ENCODE assay signal across 10 cellular contexts in the genomic region with DNA sequence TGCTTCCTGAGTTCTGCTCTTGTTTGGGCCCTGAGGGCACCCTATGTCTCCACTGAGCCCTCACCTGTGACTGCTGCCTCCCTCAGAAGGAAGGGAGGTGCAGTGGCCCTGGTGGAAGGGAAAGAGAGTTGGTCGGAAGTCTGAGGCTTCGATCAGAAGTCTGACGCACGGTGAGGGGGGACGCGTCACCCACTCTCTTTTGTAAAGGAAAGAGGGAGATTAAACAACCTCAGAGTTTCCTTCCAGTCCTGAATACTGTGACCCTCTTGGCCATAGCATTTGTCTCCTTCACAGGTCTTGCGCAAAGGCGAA. TPM values are rescaled to one million over a fixed set of nuclear protein-coding genes. Genes with fewer than 3 reads are reported as not detected.
DNase-seq lines count a peak whose midpoint lies in the region; ATAC-seq, FAIRE-seq and TF ChIP-seq lines count a peak whose summit lies in the region.
"Had no signal": no experiment of that assay in that cellular context is flagged by ENCODE, and none has a peak within 500 bp of the region (broad histone marks: within the 10 kb centered on the region; RNA-seq: fewer than 3 reads in every experiment).

No MANE protein-coding gene starts in this region.

- no peak for FAIRE-seq in pancreas (lab: Jason Lieb, UNC)

- H3K27ac Mint-ChIP-seq in HFFc6 = no peak overlapping the region

- H3K4me1 Mint-ChIP-seq in HFFc6 (ENCODE audit: low read depth) = peaks cover 39% of the 10 kb centered on the region

- 88% methylated on average over 8 of the region's 8 CpGs for WGBS in pancreas, 2 donors

- H3K27ac ChIP-seq in ascending aorta = peak overlapping the region; percentile 71 to 72
- H3K27ac ChIP-seq in pancreas = peak overlapping the region in 3 of 4 donors; percentile 17 to 57 (median 54)
- peak overlapping the region; percentile 36 to 52 for H3K27ac ChIP-seq in tibial artery
- H3K27ac ChIP-seq: SJSA1 had no signal

- TF ChIP-seq CTCF in ascending aorta (IDR thresholded peaks at IDR 0.05) (no peak), pancreas (IDR thresholded peaks at IDR 0.05) (no peak), tibial artery (IDR thresholded peaks at IDR 0.05) (no peak), HFFc6 (IDR thresholded peaks at IDR 0.05) (no peak)

- H3K4me3 ChIP-seq in ascending aorta (no peak overlapping the region), pancreas (no peak overlapping the region), tibial artery (no peak overlapping the region)
- H3K4me3 ChIP-seq: SJSA1 had no signal

- no peaks in the 10 kb centered on the region for H3K36me3 Mint-ChIP-seq in HFFc6 (ENCODE audit: low read depth)

- peaks cover 2% of the 10 kb centered on the region for H3K27me3 Mint-ChIP-seq in HFFc6 (ENCODE audit: insufficient read depth)

- no peak for ATAC-seq in pancreas

- H3K27me3 ChIP-seq in ascending aorta (no peaks in the 10 kb centered on the region), pancreas (no peaks in the 10 kb centered on the region), tibial artery (no peaks in the 10 kb centered on the region)
- H3K27me3 ChIP-seq: SJSA1 had no signal

- peak; percentile 26 to 60 for DNase-seq in activated CD8-positive, alpha-beta memory T cell treated with anti-CD3 and anti-CD28 coated beads for 1 hour (ENCODE audit: extremely low read depth in 1 of 2, low read depth in 1 of 2)
- DNase-seq in activated CD8-positive, alpha-beta memory T cell treated with anti-CD3 and anti-CD28 coated beads, Interleukin-2, amount 50 U/mL, for 48 hours = no peak
- DNase-seq in ascending aorta (ENCODE audit: low spot score in 2 of 2) (no peak), pancreas (peak in 1 of 6 donors; percentile 9), tibial artery (no peak), epidermal melanocyte (ENCODE audit: insufficient read length, low spot score) (no peak), HFFc6 (no peak), NCI-H82 treated with DMSO at 0.1 percent for 48 hours (lab: John Stamatoyannopoulos, UW; ENCODE audit: unreplicated experiment) (no peak)
- DNase-seq: mammary epithelial cell had no signal

- no peak overlapping the region for H3K4me3 Mint-ChIP-seq in HFFc6

- H3K9me3 Mint-ChIP-seq in HFFc6 = no peaks in the 10 kb centered on the region

- peaks cover 7 to 28% of the 10 kb centered on the region in 2 donors for H3K36me3 ChIP-seq in ascending aorta
- no peaks in the 10 kb centered on the region for H3K36me3 ChIP-seq in pancreas
- H3K36me3 ChIP-seq in tibial artery = peaks cover 11 to 32% (median 30%) of the 10 kb centered on the region in 3 donors

- H3K9me3 ChIP-seq in ascending aorta (no peaks in the 10 kb centered on the region), pancreas (no peaks in the 10 kb centered on the region), tibial artery (no peaks in the 10 kb centered on the region)
- H3K9me3 ChIP-seq: SJSA1 had no signal

- H3K4me1 ChIP-seq in ascending aorta (peaks cover 0 to 9% of the 10 kb centered on the region in 2 donors), pancreas (no peaks in the 10 kb centered on the region), tibial artery (peaks cover 0 to 24% (median 17%) of the 10 kb centered on the region in 4 donors)

- intact Hi-C loops in ascending aorta (cut with DNase I) = no loop called here
- intact Hi-C loops in pancreas (cut with DNase I) = no loop called here
- intact Hi-C loops in tibial artery (cut with DNase I; ENCODE audit: low total_unique reads) = no loop called here

RNA-seq across cellular contexts. Expression of a gene that starts 31.4 kb away (rescaled TPM):
- total RNA-seq in ascending aorta = 216 TPM
- total RNA-seq in pancreas = 100 to 1,000 TPM in 1 of 6 donors, 10 to 100 TPM in 5; 65.2 to 106 (median 76.7) TPM
- 10 to 100 TPM; 42.2 to 53.2 TPM for polyA plus RNA-seq in pancreas
- total RNA-seq in HFFc6 (2021; fragmentation: NEBNext Ultra II Directional; extraction: Animal tissue kit (Norgen Biotek cat#: 25700)) = 100 to 1,000 TPM; 123 to 148 (median 135) TPM

Comparison
In these comparisons a context has a peak if more than half of its experiments do, and no peak if none do; other contexts are left out.
1. DNase-seq: peak in activated CD8-positive, alpha-beta memory T cell treated with anti-CD3 and anti-CD28 coated beads for 1 hour (2 of 2); none in activated CD8-positive, alpha-beta memory T cell treated with anti-CD3 and anti-CD28 coated beads, Interleukin-2, amount 50 U/mL, for 48 hours (single experiment), ascending aorta (0 of 2), tibial artery (0 of 2), epidermal melanocyte (single experiment), HFFc6 (single experiment) and NCI-H82 treated with DMSO at 0.1 percent for 48 hours (single experiment).
2. Peak in every context shown above with its lines, with median percentiles within 50 percentile points of each other: H3K27ac ChIP-seq.